ENCODE assay signal across 12 cellular contexts in genomic region chr4:128572778-128573241, GRCh38.
DNase-seq lines count a peak whose midpoint lies in the region; ATAC-seq and TF ChIP-seq lines count a peak whose summit lies in the region.
"Had no signal": no experiment of that assay in that cellular context is flagged by ENCODE, and none has a peak within 500 bp of the region (broad histone marks: within the 10 kb centered on the region; RNA-seq: fewer than 3 reads in every experiment).

No MANE protein-coding gene starts in this region.

- no peak overlapping the region for H3K23ac ChIP-seq in trophoblast cell (ENCODE audit: low read length)

- DNase-seq in ACHN (peak; percentile 29), NCI-H69 (lab: John Stamatoyannopoulos, UW) (peak; percentile 2), esophagus squamous epithelium (lab: John Stamatoyannopoulos, UW) (no peak), trophoblast cell (peak; percentile 76 to 84), adrenal gland (no peak), HUDEP-2 (lab: John Stamatoyannopoulos, UW; ENCODE audit: unreplicated experiment in 76 of 76) (no peak)
- no peak for DNase-seq in effector CD4-positive, alpha-beta T cell
- DNase-seq: NCI-H1092, NCI-H510A had no signal

- H3K27me3 ChIP-seq in esophagus squamous epithelium (no peaks in the 10 kb centered on the region), trophoblast cell (ENCODE audit: insufficient read depth, low read length) (no peaks in the 10 kb centered on the region), adrenal gland (no peaks in the 10 kb centered on the region)
- H3K27me3 ChIP-seq: neutrophil had no signal

- H3K36me3 ChIP-seq in esophagus squamous epithelium (no peaks in the 10 kb centered on the region), trophoblast cell (ENCODE audit: control insufficient read depth in 1 of 2, insufficient read depth in 2 of 2, low read length in 2 of 2) (no peaks in the 10 kb centered on the region), adrenal gland (replicated peaks in 1 of 2) (no peaks in the 10 kb centered on the region)
- H3K36me3 ChIP-seq: neutrophil had no signal

- no peak overlapping the region for H3K4me2 ChIP-seq in trophoblast cell (ENCODE audit: low read length)

- no peak for ATAC-seq in GM21786 (IDR thresholded peaks at IDR 0.05; ENCODE audit: unreplicated experiment)
- ATAC-seq: activated naive CD4-positive, alpha-beta T cell treated with anti-CD3 and anti-CD28 coated beads, Interleukin-2, amount 50 U/mL, for 72 hours had no signal

- H3K9me3 ChIP-seq in esophagus squamous epithelium (no peaks in the 10 kb centered on the region), trophoblast cell (ENCODE audit: insufficient read depth, low read depth, low read length) (no peaks in the 10 kb centered on the region), adrenal gland (replicated peaks in 1 of 3) (no peaks in the 10 kb centered on the region)
- H3K9me3 ChIP-seq: neutrophil had no signal

- TF ChIP-seq POLR2A in esophagus squamous epithelium (IDR thresholded peaks at IDR 0.05) (no peak), adrenal gland (IDR thresholded peaks at IDR 0.05) (no peak)

- peak overlapping the region; percentile 89 for H4K91ac ChIP-seq in trophoblast cell (ENCODE audit: low read depth, low read length)

- WGBS in esophagus squamous epithelium, 2 donors = 75 to 83% methylated on average over 1 to 3 of the region's 3 CpGs
- WGBS in trophoblast cell (ENCODE audit: extremely low coverage, insufficient coverage, insufficient read length) = no CpG with 5 or more reads among the region's 3 CpGs
- WGBS in adrenal gland, 4 donors = 93 to 95% (median 95%) methylated on average over 3 of the region's 3 CpGs

- no peak overlapping the region for H4K12ac ChIP-seq in trophoblast cell (ENCODE audit: low read depth, low read length)

- no peak for TF ChIP-seq CTCF in esophagus squamous epithelium (IDR thresholded peaks at IDR 0.05)
- TF ChIP-seq CTCF in adrenal gland (IDR thresholded peaks at IDR 0.05) = no peak

- peak overlapping the region; percentile 54 for H4K8ac ChIP-seq in trophoblast cell (ENCODE audit: low read depth, low read length)

- peaks cover 23% of the 10 kb centered on the region for H3K79me1 ChIP-seq in trophoblast cell (ENCODE audit: low read length)

- H3K79me2 ChIP-seq in trophoblast cell (ENCODE audit: control insufficient read depth, insufficient read depth, low read length, poor library complexity) = peaks cover 2% of the 10 kb centered on the region

- H2AFZ ChIP-seq in trophoblast cell (ENCODE audit: insufficient read depth, low read length, poor library complexity) = no peak overlapping the region

- H3K4me1 ChIP-seq in esophagus squamous epithelium = peaks cover 4 to 43% (median 34%) of the 10 kb centered on the region in 3 donors
- peaks cover 6 to 12% of the 10 kb centered on the region in 2 experiments for H3K4me1 ChIP-seq in trophoblast cell (ENCODE audit: control insufficient read depth in 1 of 2, insufficient read depth in 2 of 2, low read length in 2 of 2)
- peaks cover 24 to 50% of the 10 kb centered on the region in 2 donors for H3K4me1 ChIP-seq in adrenal gland (replicated peaks in 1 of 2)

- H2BK5ac ChIP-seq in trophoblast cell (ENCODE audit: low read depth, low read length, poor library complexity) = peak overlapping the region; percentile 85

- in situ Hi-C loops in ACHN (cut with HindIII; ENCODE audit: low pct_ligation_motif_present, low pct_unique_long_range_greater_than_20kb, low sequenced_read_pairs) = no loop called here

- H3K9ac ChIP-seq in trophoblast cell (ENCODE audit: low read length) = no peak overlapping the region

- no peak overlapping the region for H3K4me3 ChIP-seq in esophagus squamous epithelium
- no peak overlapping the region for H3K4me3 ChIP-seq in trophoblast cell (ENCODE audit: low read depth, low read length)
- no peak overlapping the region for H3K4me3 ChIP-seq in adrenal gland

- H3K27ac ChIP-seq in esophagus squamous epithelium (peak overlapping the region in 3 of 4 donors; percentile 18 to 39 (median 34)), trophoblast cell (ENCODE audit: low read depth, low read length) (peak overlapping the region; percentile 85), adrenal gland (peak overlapping the region in 2 of 5 donors; percentile 49 to 51)
- H3K27ac ChIP-seq: neutrophil had no signal

- peak overlapping the region; percentile 92 for H2BK120ac ChIP-seq in trophoblast cell (ENCODE audit: insufficient read depth, low read length, poor library complexity)

- intact Hi-C loops in esophagus squamous epithelium (cut with DNase I) = loop anchor here (10.0 kb wide), 1 partner anchor 118 kb away; no protein-coding TSS in a partner anchor
- intact Hi-C loops in adrenal gland (cut with DNase I) = loop anchor here in 1 of 2 donors (10.0 kb wide), 1 partner anchor 232 kb away; the partner anchor contains the start of gene JADE1

- peak overlapping the region; percentile 96 for H2BK12ac ChIP-seq in trophoblast cell (ENCODE audit: low read length)

- peak overlapping the region; percentile 62 for H3K14ac ChIP-seq in trophoblast cell (ENCODE audit: low read length)

- no peak overlapping the region for H2AK5ac ChIP-seq in trophoblast cell (ENCODE audit: low read length)

- no peak overlapping the region for H3K18ac ChIP-seq in trophoblast cell (ENCODE audit: low read length)

- peak overlapping the region; percentile 24 for H3K4ac ChIP-seq in trophoblast cell (ENCODE audit: low read depth, low read length)

Comparison
In these comparisons a context has a peak if more than half of its experiments do, and no peak if none do; other contexts are left out.
1. DNase-seq: peak in ACHN (single experiment), NCI-H69 (single experiment) and trophoblast cell (2 of 2); none in esophagus squamous epithelium (single experiment), adrenal gland (0 of 7), HUDEP-2 (0 of 76) and effector CD4-positive, alpha-beta T cell (single experiment).